ENCODE assay signal across 8 cellular contexts in the genomic region with DNA sequence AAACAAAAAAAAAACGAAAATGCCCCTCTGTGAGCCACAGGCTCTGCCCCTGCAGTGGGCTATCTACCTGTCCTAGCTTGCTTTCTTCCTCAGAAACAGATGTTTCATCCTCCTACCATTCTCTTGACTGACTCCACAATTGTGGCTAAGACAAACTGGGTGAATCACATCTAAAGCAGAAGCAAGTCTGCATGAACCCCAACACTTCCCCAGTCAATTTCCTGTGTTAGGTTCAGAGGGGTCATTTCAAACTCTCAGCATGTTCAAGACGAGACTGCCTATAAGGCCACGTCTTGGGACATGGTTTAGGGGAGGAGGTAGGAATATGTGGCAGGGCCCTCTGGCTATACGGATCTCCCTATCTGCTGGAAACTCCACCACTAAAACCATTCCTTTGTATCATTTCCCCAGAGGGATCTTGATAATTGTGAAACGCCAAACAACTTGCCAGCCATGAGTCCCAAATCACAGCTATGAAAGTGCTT. TPM values are rescaled to one million over a fixed set of nuclear protein-coding genes. Genes with fewer than 3 reads are reported as not detected.
DNase-seq lines count a peak whose midpoint lies in the region; ATAC-seq and TF ChIP-seq lines count a peak whose summit lies in the region.

No MANE protein-coding gene starts in this region.

- 0 to 66% methylated on average over 1 to 5 of the region's 5 CpGs for WGBS in transverse colon (ENCODE audit: low coverage in 1 of 2), 2 donors

- no peaks in the 10 kb centered on the region for H3K36me3 ChIP-seq in CD4-positive, CD25-positive, alpha-beta regulatory T cell (ENCODE audit: control insufficient read depth, insufficient read depth, low read length)
- H3K36me3 ChIP-seq in transverse colon, result no peaks in the 10 kb centered on the region

- no peak for TF ChIP-seq EP300 in transverse colon (IDR thresholded peaks at IDR 0.05; ENCODE audit: low read depth)

- H3K27ac ChIP-seq in CD4-positive, CD25-positive, alpha-beta regulatory T cell (ENCODE audit: insufficient read depth, low read length, poor library complexity, severe bottlenecking), result no peak overlapping the region
- H3K27ac ChIP-seq in transverse colon, result peak overlapping the region; percentile 42 to 70 (median 61)

- in situ Hi-C loops in transverse colon (cut with MboI; ENCODE audit: low pct_ligation_motif_present in 1 of 4, low pct_unique_long_range_greater_than_20kb in 1 of 4, low sequenced_read_pairs in 3 of 4), result no loop called here

- H3K27me3 ChIP-seq in CD4-positive, CD25-positive, alpha-beta regulatory T cell (ENCODE audit: control insufficient read depth, insufficient read depth, low read length), result no peaks in the 10 kb centered on the region
- no peaks in the 10 kb centered on the region for H3K27me3 ChIP-seq in transverse colon

- H3K36me3 Mint-ChIP-seq in CD4-positive, CD25-positive, alpha-beta regulatory T cell, result no peaks in the 10 kb centered on the region
- peaks cover 4% of the 10 kb centered on the region for H3K36me3 Mint-ChIP-seq in T-helper 1 cell treated with Interleukin-12 subunit alpha and Interleukin-12 subunit beta and Interleukin-4 antibody, amounts not matched to agents 30 μg/mL and 1 μg/mL, for 36 hours (ENCODE audit: low read depth)

- peaks cover 17 to 38% (median 30%) of the 10 kb centered on the region in 4 donors for H3K4me1 Mint-ChIP-seq in CD4-positive, CD25-positive, alpha-beta regulatory T cell
- peaks cover 33% of the 10 kb centered on the region for H3K4me1 Mint-ChIP-seq in T-helper 1 cell treated with Interleukin-12 subunit alpha and Interleukin-12 subunit beta and Interleukin-4 antibody, amounts not matched to agents 30 μg/mL and 1 μg/mL, for 36 hours (ENCODE audit: low read depth)

- H3K4me3 ChIP-seq in CD4-positive, CD25-positive, alpha-beta regulatory T cell (ENCODE audit: low read depth, low read length), result no peak overlapping the region
- no peak overlapping the region for H3K4me3 ChIP-seq in transverse colon

- TF ChIP-seq POLR2A in transverse colon (IDR thresholded peaks at IDR 0.05), result no peak

- peak in 1 of 3 donors; percentile 56 for DNase-seq in CD4-positive, CD25-positive, alpha-beta regulatory T cell
- DNase-seq in Right ventricle myocardium superior (no peak), transverse colon (no peak), NCI-H1930 (lab: John Stamatoyannopoulos, UW) (no peak)

- H3K9me3 ChIP-seq in CD4-positive, CD25-positive, alpha-beta regulatory T cell (ENCODE audit: control insufficient read depth in 2 of 2, low read length in 2 of 2), result no peaks in the 10 kb centered on the region
- no peaks in the 10 kb centered on the region for H3K9me3 ChIP-seq in transverse colon

- peak; percentile 52 to 57 for ATAC-seq in CD4-positive, CD25-positive, alpha-beta regulatory T cell (ENCODE audit: low read depth in 2 of 2)
- ATAC-seq in GM21576 (IDR thresholded peaks at IDR 0.05; ENCODE audit: unreplicated experiment), result peak; percentile 62
- ATAC-seq in Right ventricle myocardium superior (ENCODE audit: poor library complexity), result peak; percentile 63
- no peak for ATAC-seq in HG02938 (IDR thresholded peaks at IDR 0.05; ENCODE audit: unreplicated experiment)
- no peak for ATAC-seq in GM21737 (IDR thresholded peaks at IDR 0.05; ENCODE audit: unreplicated experiment)

- H3K27me3 Mint-ChIP-seq in CD4-positive, CD25-positive, alpha-beta regulatory T cell, result no peaks in the 10 kb centered on the region
- H3K27me3 Mint-ChIP-seq in T-helper 1 cell treated with Interleukin-12 subunit alpha and Interleukin-12 subunit beta and Interleukin-4 antibody, amounts not matched to agents 30 μg/mL and 1 μg/mL, for 36 hours (ENCODE audit: low read depth), result no peaks in the 10 kb centered on the region

- peaks cover 28% of the 10 kb centered on the region for H3K4me1 ChIP-seq in CD4-positive, CD25-positive, alpha-beta regulatory T cell (ENCODE audit: control insufficient read depth, insufficient read depth, low read length, poor library complexity, severe bottlenecking)
- peaks cover 4 to 27% (median 9%) of the 10 kb centered on the region in 4 donors for H3K4me1 ChIP-seq in transverse colon

- H3K27ac Mint-ChIP-seq in CD4-positive, CD25-positive, alpha-beta regulatory T cell, result peak overlapping the region; percentile 47 to 78 (median 72)
- peak overlapping the region; percentile 84 for H3K27ac Mint-ChIP-seq in T-helper 1 cell treated with Interleukin-12 subunit alpha and Interleukin-12 subunit beta and Interleukin-4 antibody, amounts not matched to agents 30 μg/mL and 1 μg/mL, for 36 hours

- no peaks in the 10 kb centered on the region for H3K9me3 Mint-ChIP-seq in CD4-positive, CD25-positive, alpha-beta regulatory T cell
- H3K9me3 Mint-ChIP-seq in T-helper 1 cell treated with Interleukin-12 subunit alpha and Interleukin-12 subunit beta and Interleukin-4 antibody, amounts not matched to agents 30 μg/mL and 1 μg/mL, for 36 hours, result no peaks in the 10 kb centered on the region

- H3K4me3 Mint-ChIP-seq in CD4-positive, CD25-positive, alpha-beta regulatory T cell, result peak overlapping the region in 3 of 4 donors; percentile 19 to 53 (median 23)
- peak overlapping the region; percentile 62 for H3K4me3 Mint-ChIP-seq in T-helper 1 cell treated with Interleukin-12 subunit alpha and Interleukin-12 subunit beta and Interleukin-4 antibody, amounts not matched to agents 30 μg/mL and 1 μg/mL, for 36 hours

- intact Hi-C loops in Right ventricle myocardium superior (cut with DNase I), result no loop called here
- intact Hi-C loops in transverse colon (cut with DNase I; ENCODE audit: low total_unique reads), result no loop called here

- TF ChIP-seq CTCF in transverse colon (IDR thresholded peaks at IDR 0.05), result no peak

RNA-seq across cellular contexts. Expression of gene ANKDD1A, which starts 28.6 kb away (rescaled TPM):
- total RNA-seq in CD4-positive, CD25-positive, alpha-beta regulatory T cell, result 12.4 TPM
- polyA plus RNA-seq in CD4-positive, CD25-positive, alpha-beta regulatory T cell, result 1 to 10 TPM in 2 of 4 donors, under 1 TPM in 2; 0.35 to 5.4 (median 0.83) TPM
- total RNA-seq in Right ventricle myocardium superior (1.4 TPM), transverse colon (1 to 10 TPM in 3 of 4 donors, under 1 TPM in 1; 0.82 to 7.1 (median 3.2) TPM)

RNA-seq across cellular contexts. Expression of gene PLEKHO2, which starts 41.4 kb away (rescaled TPM):
- 15.6 TPM for total RNA-seq in CD4-positive, CD25-positive, alpha-beta regulatory T cell
- 10 to 100 TPM; 27.2 to 33.4 (median 29.3) TPM for polyA plus RNA-seq in CD4-positive, CD25-positive, alpha-beta regulatory T cell
- total RNA-seq in Right ventricle myocardium superior (9.1 TPM), transverse colon (10 to 100 TPM in 2 of 4 donors, 1 to 10 TPM in 2; 4.6 to 12.3 (median 9.8) TPM)

RNA-seq across cellular contexts. Expression of gene PIF1, which starts 57.7 kb away (rescaled TPM):
- total RNA-seq in CD4-positive, CD25-positive, alpha-beta regulatory T cell, result 0.37 TPM
- polyA plus RNA-seq in CD4-positive, CD25-positive, alpha-beta regulatory T cell, result under 1 TPM in 3 of 4 donors, not detected in 1; 0.07 to 0.34 (median 0.24) TPM
- total RNA-seq in Right ventricle myocardium superior, result 0.35 TPM
- total RNA-seq in transverse colon, result 10 to 100 TPM in 1 of 4 donors, 1 to 10 TPM in 3; 1.1 to 49.8 (median 2.3) TPM

Comparison
In these comparisons a context has a peak if more than half of its experiments do, and no peak if none do; other contexts are left out.
1. ATAC-seq: peak in CD4-positive, CD25-positive, alpha-beta regulatory T cell (2 of 2), GM21576 (single experiment) and Right ventricle myocardium superior (single experiment); none in HG02938 (single experiment) and GM21737 (single experiment).